In the genomic region with DNA sequence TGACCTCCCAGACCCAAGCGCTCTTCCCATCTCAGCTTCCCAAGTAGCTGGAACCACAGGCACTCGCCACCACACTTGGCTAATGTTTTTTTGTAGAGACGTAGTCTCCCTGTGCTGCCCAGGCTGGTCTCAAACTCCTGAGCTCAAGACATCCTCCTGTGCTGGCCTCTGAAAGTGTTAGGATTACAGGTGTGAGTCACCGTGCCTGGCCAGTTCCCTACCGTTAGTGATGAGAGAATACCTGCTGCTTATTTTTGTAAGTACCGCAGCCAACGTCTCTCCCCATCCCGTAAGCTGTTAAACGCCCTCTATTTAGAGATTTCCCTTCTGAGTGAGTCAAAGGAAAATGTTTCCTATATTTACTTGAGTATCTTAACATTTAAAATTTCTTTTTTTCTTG, we compare ENCODE assay signal across 12 cellular contexts.
"Had no signal": no experiment of that assay in that cellular context is flagged by ENCODE, and none has a peak within 500 bp of the region (broad histone marks: within the 10 kb centered on the region; RNA-seq: fewer than 3 reads in every experiment).

No MANE protein-coding gene starts in this region.

- H3K36me3 ChIP-seq: cardiac muscle cell had no signal

- H3K27me3 ChIP-seq: cardiac muscle cell had no signal

- DNase-seq: activated CD4-positive, alpha-beta T cell treated with anti-CD3 and anti-CD28 coated beads for 36 hours; activated CD8-positive, alpha-beta memory T cell treated with anti-CD3 and anti-CD28 coated beads, Interleukin-2, amount 50 U/mL, for 48 hours; activated CD8-positive, alpha-beta T cell treated with anti-CD3 and anti-CD28 coated beads for 36 hours; hippocampal formation; kidney glomerular epithelial cell; occipital lobe; psoas muscle; stimulated activated CD4-positive, alpha-beta T cell treated with anti-CD3 and anti-CD28 coated beads, Interleukin-4, amount 100 ng/mL, for 1 hour; stimulated activated CD8-positive, alpha-beta memory T cell treated with anti-CD3 and anti-CD28 coated beads, Interleukin-4, amount 100 ng/mL, for 48 hours; stimulated activated naive CD8-positive, alpha-beta T cell treated with anti-CD3 and anti-CD28 coated beads, Interleukin-15, Interleukin-2, amounts not matched to agents 100 U/mL and 50 U/mL, for 24 hours; T1000 had no signal

- H3K4me3 ChIP-seq: cardiac muscle cell, psoas muscle had no signal

- ATAC-seq: activated CD4-positive, alpha-beta T cell treated with anti-CD3 and anti-CD28 coated beads for 36 hours; activated CD8-positive, alpha-beta T cell treated with anti-CD3 and anti-CD28 coated beads for 36 hours; stimulated activated naive CD8-positive, alpha-beta T cell treated with anti-CD3 and anti-CD28 coated beads, Interleukin-15, Interleukin-2, amounts not matched to agents 100 U/mL and 50 U/mL, for 24 hours had no signal

- H3K27ac ChIP-seq: cardiac muscle cell had no signal

- H3K9me3 ChIP-seq: psoas muscle had no signal
